Comparison of ENCODE assay signal across 1 cellular context in genomic region chr2:231068525-231069222, GRCh38.
A peak's percentile ranks its signal among the peaks of the same experiment; 100 is the strongest.
TF ChIP-seq lines count a peak whose summit lies in the region.

No MANE protein-coding gene starts in this region.

TF ChIP-seq in K562, 482 proteins besides CTCF, POLR2A, EP300 and RAD21 (continued from another document):
- TF ChIP-seq ZNF512 (tag; IDR thresholded peaks at IDR 0.05), result no peak
- TF ChIP-seq RBM39 (optimal IDR thresholded peaks at IDR 0.05; ENCODE audit: low read depth, low read length), result no peak
- no peak for TF ChIP-seq NRF1 (conservative IDR thresholded peaks at IDR 0.05 in 1 of 2, IDR thresholded peaks at IDR 0.05 in 1 of 2)
- no peak for TF ChIP-seq TRIM28 (IDR thresholded peaks at IDR 0.05)
- TF ChIP-seq SOX6 (IDR thresholded peaks at IDR 0.05), result peak; percentile 42; the same call in 1 of the 2 replicates
- TF ChIP-seq JUND (IDR thresholded peaks at IDR 0.05; ENCODE audit: borderline replicate concordance, low read depth, low read length), result peak; percentile 75; the same call in 1 of the 2 replicates
- peak; percentile 56; the same call in 1 of the 3 replicates for TF ChIP-seq JUND (tag; IDR thresholded peaks at IDR 0.05; ENCODE audit: borderline replicate concordance, low read depth, low read length)
- no peak for TF ChIP-seq IFI16 (CRISPR knock-in tag; IDR thresholded peaks at IDR 0.05)
- no peak for TF ChIP-seq ARID3B (CRISPR knock-in tag; IDR thresholded peaks at IDR 0.05; ENCODE audit: borderline replicate concordance)
- no peak for TF ChIP-seq ZNF436 (CRISPR knock-in tag; IDR thresholded peaks at IDR 0.05)
- no peak for TF ChIP-seq MCM5 (IDR thresholded peaks at IDR 0.05; ENCODE audit: low read depth)
- TF ChIP-seq CEBPB (tag; IDR thresholded peaks at IDR 0.05), result peak; percentile 58; the same call in 1 of the 2 replicates
- no peak for TF ChIP-seq SMARCB1 (IDR thresholded peaks at IDR 0.05; ENCODE audit: insufficient read length, low read depth)
- no peak for TF ChIP-seq ZFX (CRISPR knock-in tag; IDR thresholded peaks at IDR 0.05)
- peak; percentile 82 for TF ChIP-seq ARID1B (IDR thresholded peaks at IDR 0.05)
- no peak for TF ChIP-seq MCM3 (IDR thresholded peaks at IDR 0.05)
- TF ChIP-seq POLR2AphosphoS2 (IDR thresholded peaks at IDR 0.05; ENCODE audit: low read length), result no peak
- TF ChIP-seq ARNT (IDR thresholded peaks at IDR 0.05), result no peak
- no peak for TF ChIP-seq SMAD4 (CRISPR knock-in tag; conservative IDR thresholded peaks at IDR 0.05)
- no peak for TF ChIP-seq ZNF75A (CRISPR knock-in tag; IDR thresholded peaks at IDR 0.05)
- TF ChIP-seq ATF3 (IDR thresholded peaks at IDR 0.05), result peak; percentile 57; the same call in 1 of the 2 replicates
- no peak for TF ChIP-seq ATF3 (CRISPR knock-in tag; conservative IDR thresholded peaks at IDR 0.05)
- TF ChIP-seq POLR2G (IDR thresholded peaks at IDR 0.05; ENCODE audit: low read depth, low read length), result no peak
- no peak for TF ChIP-seq CHD2 (IDR thresholded peaks at IDR 0.05; ENCODE audit: low read depth, low read length)
- TF ChIP-seq TAL1 (IDR thresholded peaks at IDR 0.05), result no peak
- no peak for TF ChIP-seq FOXP4 (CRISPR knock-in tag; IDR thresholded peaks at IDR 0.05; ENCODE audit: borderline replicate concordance)
- no peak for TF ChIP-seq KLF6 (CRISPR knock-in tag; IDR thresholded peaks at IDR 0.05; ENCODE audit: borderline replicate concordance)
- TF ChIP-seq ETV5 (CRISPR knock-in tag; IDR thresholded peaks at IDR 0.05; ENCODE audit: low read depth), result no peak
- no peak for TF ChIP-seq NFIX (CRISPR knock-in tag; IDR thresholded peaks at IDR 0.05; ENCODE audit: low read depth)
- no peak for TF ChIP-seq PURB (CRISPR knock-in tag; IDR thresholded peaks at IDR 0.05; ENCODE audit: low read depth)
- no peak for TF ChIP-seq SP1 (CRISPR knock-in tag; IDR thresholded peaks at IDR 0.05)
- TF ChIP-seq ZNF79 (CRISPR knock-in tag; IDR thresholded peaks at IDR 0.05; ENCODE audit: low read depth), result no peak
- no peak for TF ChIP-seq ARID3A (IDR thresholded peaks at IDR 0.05; ENCODE audit: borderline replicate concordance, low read depth, low read length)
- TF ChIP-seq SMARCC2 (IDR thresholded peaks at IDR 0.05; ENCODE audit: low read depth), result peak; percentile 47; the same call in 1 of the 2 replicates
- no peak for TF ChIP-seq GATAD2B (IDR thresholded peaks at IDR 0.05; ENCODE audit: borderline replicate concordance)
- TF ChIP-seq CBFA2T2 (conservative IDR thresholded peaks at IDR 0.05), result 0 out of 2 replicates have a peak, but pooled peaks have one; percentile 12
- TF ChIP-seq ZNF232 (CRISPR knock-in tag; IDR thresholded peaks at IDR 0.05), result no peak
- TF ChIP-seq TEAD4 (IDR thresholded peaks at IDR 0.05; ENCODE audit: low read length), result peak; percentile 59
- TF ChIP-seq TEAD4 (CRISPR knock-in tag; IDR thresholded peaks at IDR 0.05; ENCODE audit: borderline replicate concordance), result no peak
- TF ChIP-seq E2F4 (CRISPR knock-in tag; IDR thresholded peaks at IDR 0.05; ENCODE audit: low read depth), result no peak
- TF ChIP-seq MED1 (CRISPR knock-in tag; IDR thresholded peaks at IDR 0.05; ENCODE audit: borderline replicate concordance), result no peak
- TF ChIP-seq TEAD2 (tag; IDR thresholded peaks at IDR 0.05), result no peak
- TF ChIP-seq TBP (optimal IDR thresholded peaks at IDR 0.05; ENCODE audit: low read depth, low read length), result no peak
- no peak for TF ChIP-seq MEF2A (IDR thresholded peaks at IDR 0.05; ENCODE audit: control insufficient read depth, low read depth, low read length)
- no peak for TF ChIP-seq ZNF655 (CRISPR knock-in tag; IDR thresholded peaks at IDR 0.05)
- no peak for TF ChIP-seq HCFC1 (IDR thresholded peaks at IDR 0.05; ENCODE audit: low read depth, low read length)
- no peak for TF ChIP-seq ZNF431 (CRISPR knock-in tag; IDR thresholded peaks at IDR 0.05)
- TF ChIP-seq SNRNP70 (optimal IDR thresholded peaks at IDR 0.05; ENCODE audit: low read depth, low read length), result no peak
- peak; percentile 72; the same call in 1 of the 2 replicates for TF ChIP-seq JUN (IDR thresholded peaks at IDR 0.05; ENCODE audit: borderline replicate concordance, low read depth, low read length)
- no peak for TF ChIP-seq JUN (CRISPR knock-in tag; IDR thresholded peaks at IDR 0.05; ENCODE audit: borderline replicate concordance)
- TF ChIP-seq ZSCAN29 (IDR thresholded peaks at IDR 0.05), result no peak
- TF ChIP-seq NCOA4 (IDR thresholded peaks at IDR 0.05; ENCODE audit: partially characterized antibody), result no peak
- no peak for TF ChIP-seq ZC3H8 (IDR thresholded peaks at IDR 0.05)
- TF ChIP-seq CREB3 (tag; conservative IDR thresholded peaks at IDR 0.05; ENCODE audit: low read depth), result no peak
- no peak for TF ChIP-seq BRD4 (IDR thresholded peaks at IDR 0.05)
- no peak for TF ChIP-seq RAD51 (IDR thresholded peaks at IDR 0.05; ENCODE audit: borderline replicate concordance, low read depth)
- TF ChIP-seq CREB5 (CRISPR knock-in tag; IDR thresholded peaks at IDR 0.05), result no peak
- TF ChIP-seq KDM2B (CRISPR knock-in tag; IDR thresholded peaks at IDR 0.05), result no peak
- TF ChIP-seq CBX1 (IDR thresholded peaks at IDR 0.05; ENCODE audit: low read depth), result no peak
- no peak for TF ChIP-seq NFYB (IDR thresholded peaks at IDR 0.05; ENCODE audit: extremely low read depth, insufficient read length)
- TF ChIP-seq ZC3H4 (CRISPR knock-in tag; IDR thresholded peaks at IDR 0.05; ENCODE audit: borderline replicate concordance), result no peak
- no peak for TF ChIP-seq ZBTB2 (IDR thresholded peaks at IDR 0.05)
- peak; percentile 7 for TF ChIP-seq MEIS2 (IDR thresholded peaks at IDR 0.05; ENCODE audit: partially characterized antibody)
TF ChIP-seq in K562: peak in this region for 23.
